26 cellular contexts compared by ENCODE assay signal in genomic region chr20:63525968-63526367, GRCh38. TPM values are rescaled to one million over a fixed set of nuclear protein-coding genes. Genes with fewer than 3 reads are reported as not detected.
DNase-seq lines count a peak whose midpoint lies in the region; ATAC-seq, FAIRE-seq and TF ChIP-seq lines count a peak whose summit lies in the region.
"Had no signal": no experiment of that assay in that cellular context is flagged by ENCODE, and none has a peak within 500 bp of the region (broad histone marks: within the 10 kb centered on the region; RNA-seq: fewer than 3 reads in every experiment).

No MANE protein-coding gene starts in this region.

- no peak for TF ChIP-seq EP300 in SK-N-SH (IDR thresholded peaks at IDR 0.05; ENCODE audit: borderline replicate concordance in 1 of 2, low read depth in 1 of 2, low read length in 1 of 2)
- TF ChIP-seq EP300 in GM12878 (IDR thresholded peaks at IDR 0.05; ENCODE audit: borderline replicate concordance in 1 of 2, control insufficient read depth in 1 of 2, low read depth in 2 of 2, low read length in 2 of 2) = no peak

- TF ChIP-seq POLR2A in HCT116 (IDR thresholded peaks at IDR 0.05; ENCODE audit: borderline replicate concordance, extremely low read depth, insufficient read depth, insufficient read length) = no peak
- TF ChIP-seq POLR2A in GM12878 (IDR thresholded peaks at IDR 0.05; ENCODE audit: low read depth, low read length) = peak; percentile 50; the same call in 1 of the 2 replicates

- peaks cover 13 to 19% of the 10 kb centered on the region in 2 experiments for H3K36me3 ChIP-seq in SK-N-SH (replicated peaks in 1 of 2; ENCODE audit: control insufficient read depth in 1 of 2, insufficient read depth in 2 of 2, low read length in 1 of 2)
- peaks cover 6 to 24% of the 10 kb centered on the region in 2 experiments for H3K36me3 ChIP-seq in HCT116 (ENCODE audit: control insufficient read depth in 1 of 2, insufficient read depth in 2 of 2, low read length in 2 of 2)
- H3K36me3 ChIP-seq in GM12878 (ENCODE audit: control insufficient read depth in 2 of 2, insufficient read depth in 2 of 2, low read length in 1 of 2) = peaks cover 0 to 2% of the 10 kb centered on the region in 2 experiments; a peak in 1 of 4 replicates
- peaks cover 18% of the 10 kb centered on the region for H3K36me3 ChIP-seq in upper lobe of right lung

- no peak overlapping the region for H3K27ac Mint-ChIP-seq in progenitor cell of endocrine pancreas
- H3K27ac Mint-ChIP-seq: activated naive CD4-positive, alpha-beta T cell treated with anti-CD3 and anti-CD28 coated beads, Interleukin-2, amount 50 U/mL, for 24 hours; effector memory CD8-positive, alpha-beta T cell had no signal

- peak; percentile 4 for ATAC-seq in SK-N-SH treated with all-trans-retinoic acid at 6 μM for 48 hours
- peak; percentile 13 for ATAC-seq in HCT116
- ATAC-seq in GM12878 = no peak
- no peak for ATAC-seq in upper lobe of right lung
- ATAC-seq: effector memory CD8-positive, alpha-beta T cell; psoas muscle had no signal

- CTCF ChIA-PET in SK-N-SH (lab: Yijun Ruan, JAX) = interaction anchor here (1.2 kb wide), 1 partner anchor 29 kb away, joined by 4 read pairs; no protein-coding TSS in a partner anchor
- CTCF ChIA-PET in HCT116 (lab: Charles Lee) = no interaction called here
- CTCF ChIA-PET in GM12878 (lab: Yijun Ruan, JAX) = no interaction called here

- H3K27me3 Mint-ChIP-seq in progenitor cell of endocrine pancreas = no peaks in the 10 kb centered on the region
- H3K27me3 Mint-ChIP-seq: activated naive CD4-positive, alpha-beta T cell treated with anti-CD3 and anti-CD28 coated beads, Interleukin-2, amount 50 U/mL, for 24 hours; CD4-positive, alpha-beta memory T cell; effector memory CD8-positive, alpha-beta T cell had no signal

- DNase-seq in SK-N-SH = no peak
- no peak for DNase-seq in HCT116 (ENCODE audit: low read depth, low spot score)
- no peak for DNase-seq in GM12878 (ENCODE audit: low read depth, low spot score)
- peak; percentile 8 for DNase-seq in progenitor cell of endocrine pancreas (ENCODE audit: low spot score, unreplicated experiment)
- DNase-seq in NCI-H1694 treated with DMSO at 0.1 percent for 48 hours (lab: John Stamatoyannopoulos, UW) = no peak
- no peak for DNase-seq in DMS153 (lab: John Stamatoyannopoulos, UW)
- DNase-seq in upper lobe of right lung = no peak
- DNase-seq: CD4-positive, alpha-beta memory T cell; DMS79; effector memory CD8-positive, alpha-beta T cell; GOT3; mesenchymal stem cell; NCI-H1092; NCI-H2107; NCI-H526 treated with DMSO at 0.1 percent for 48 hours; PC-9; psoas muscle had no signal

- no peaks in the 10 kb centered on the region for H3K9me3 Mint-ChIP-seq in progenitor cell of endocrine pancreas (ENCODE audit: low read depth)
- H3K9me3 Mint-ChIP-seq: activated naive CD4-positive, alpha-beta T cell treated with anti-CD3 and anti-CD28 coated beads, Interleukin-2, amount 50 U/mL, for 24 hours; effector memory CD8-positive, alpha-beta T cell; neural crest cell had no signal

- H4K20me1 ChIP-seq in SK-N-SH (ENCODE audit: insufficient read depth) (peaks cover 42% of the 10 kb centered on the region), HCT116 (ENCODE audit: insufficient read depth) (no peaks in the 10 kb centered on the region), GM12878 (ENCODE audit: control insufficient read depth, insufficient read depth) (no peaks in the 10 kb centered on the region)

- in situ Hi-C loops in GM12878 (cut with MboI) = no loop called here

- SMC1A ChIA-PET in GM12878 (lab: Charles Lee; ENCODE audit: uncharacterized antibody, unreplicated experiment) = no interaction called here

- peaks cover 12% of the 10 kb centered on the region for H3K4me1 Mint-ChIP-seq in progenitor cell of endocrine pancreas (ENCODE audit: low read depth)

- RAD21 ChIA-PET in HCT116 (lab: Charles Lee; ENCODE audit: low non-redundant PET in 1 of 2, low total read pairs in 2 of 2, uncharacterized antibody in 2 of 2, unreplicated experiment in 2 of 2) = no interaction called here
- RAD21 ChIA-PET in GM12878 (lab: Charles Lee; ENCODE audit: unreplicated experiment) = no interaction called here

- H3K79me2 ChIP-seq in SK-N-SH (ENCODE audit: insufficient read depth) (peaks cover 22% of the 10 kb centered on the region), HCT116 (ENCODE audit: insufficient read depth, low read length) (peaks cover 20% of the 10 kb centered on the region), GM12878 (ENCODE audit: control insufficient read depth, insufficient read depth, low read length) (peaks cover 7% of the 10 kb centered on the region)

- H3K27ac ChIP-seq in SK-N-SH (ENCODE audit: low read depth in 2 of 2, low read length in 1 of 2) (no peak overlapping the region), HCT116 (ENCODE audit: low read depth, low read length) (no peak overlapping the region), GM12878 (ENCODE audit: control insufficient read depth, insufficient read depth) (no peak overlapping the region), upper lobe of right lung (no peak overlapping the region)
- H3K27ac ChIP-seq: PC-9, psoas muscle had no signal

- POLR2A ChIA-PET in SK-N-SH (lab: Yijun Ruan, JAX) = no interaction called here
- POLR2A ChIA-PET in HCT116 (lab: Charles Lee) = interaction anchor here (0.8 kb wide), 1 partner anchor 29 kb away, joined by 3 read pairs; no protein-coding TSS in a partner anchor
- POLR2A ChIA-PET in GM12878 (lab: Charles Lee) = no interaction called here

- no TSS peak for BruUV-seq in HCT116 (replicated peaks; lab: Mats Ljungman, UMichigan)
- BruUV-seq in GM12878 (replicated peaks; lab: Mats Ljungman, UMichigan) = no TSS peak

- no peak for FAIRE-seq in GM12878 (lab: Jason Lieb, UNC)
- FAIRE-seq: astrocyte, islet of Langerhans had no signal

- H3F3A ChIP-seq in SK-N-SH (replicated peaks; ENCODE audit: insufficient read depth) = peaks cover 41% of the 10 kb centered on the region

- 31% methylated on average over 2 of the region's 2 CpGs for WGBS in SK-N-SH (ENCODE audit: low lambda C conversion rate)
- 4% methylated on average over 2 of the region's 2 CpGs for WGBS in GM12878 (ENCODE audit: insufficient coverage, insufficient replicate concordance, low lambda C conversion rate, missing lambda C conversion rate)

- TF ChIP-seq CTCF in SK-N-SH (IDR thresholded peaks at IDR 0.05) (no peak), HCT116 (IDR thresholded peaks at IDR 0.05 in 2 of 3, conservative IDR thresholded peaks at IDR 0.05 in 1 of 3; ENCODE audit: borderline replicate concordance in 1 of 3, insufficient read depth in 1 of 3, low read depth in 2 of 3, low read length in 2 of 3) (no peak), GM12878 (IDR thresholded peaks at IDR 0.05 in 2 of 3, conservative IDR thresholded peaks at IDR 0.05 in 1 of 3; ENCODE audit: control insufficient read depth in 2 of 3, extremely low read depth in 1 of 3, insufficient read depth in 1 of 3, low read depth in 3 of 3, low read length in 3 of 3) (no peak), progenitor cell of endocrine pancreas (IDR thresholded peaks at IDR 0.05; ENCODE audit: unreplicated experiment) (no peak), upper lobe of right lung (IDR thresholded peaks at IDR 0.05) (no peak)

- H3K27me3 ChIP-seq in SK-N-SH (ENCODE audit: insufficient read depth) (no peaks in the 10 kb centered on the region), HCT116 (ENCODE audit: insufficient read depth, low read length) (no peaks in the 10 kb centered on the region), GM12878 (replicated peaks in 1 of 2; ENCODE audit: control insufficient read depth in 2 of 2, insufficient read depth in 2 of 2, low read length in 1 of 2) (no peaks in the 10 kb centered on the region; a peak in 1 of 4 replicates), upper lobe of right lung (no peaks in the 10 kb centered on the region)

- H3K9me3 ChIP-seq in SK-N-SH (no peaks in the 10 kb centered on the region), HCT116 (ENCODE audit: control insufficient read depth in 1 of 2, insufficient read depth in 1 of 2, low read depth in 1 of 2, low read length in 2 of 2) (peaks cover 5 to 7% of the 10 kb centered on the region in 2 experiments; a peak in 2 of 4 replicates), GM12878 (replicated peaks; ENCODE audit: control insufficient read depth, insufficient read depth, low read length) (peaks cover 4% of the 10 kb centered on the region; the same call in 2 of the 3 replicates), upper lobe of right lung (no peaks in the 10 kb centered on the region)
- H3K9me3 ChIP-seq: psoas muscle had no signal

- H3K4me2 ChIP-seq in SK-N-SH (no peak overlapping the region), HCT116 (ENCODE audit: low read length) (no peak overlapping the region), GM12878 (ENCODE audit: control insufficient read depth, insufficient read depth) (no peak overlapping the region)
- H3K4me2 ChIP-seq: PC-9, smooth muscle cell had no signal

- TF ChIP-seq RAD21 in SK-N-SH (IDR thresholded peaks at IDR 0.05; ENCODE audit: low read length) = no peak
- no peak for TF ChIP-seq RAD21 in HCT116 (IDR thresholded peaks at IDR 0.05; ENCODE audit: low read depth)
- no peak for TF ChIP-seq RAD21 in GM12878 (IDR thresholded peaks at IDR 0.05; ENCODE audit: insufficient read depth, low read depth, low read length)

- H3K4me3 Mint-ChIP-seq in progenitor cell of endocrine pancreas (ENCODE audit: low read depth) = no peak overlapping the region
- H3K4me3 Mint-ChIP-seq: activated naive CD4-positive, alpha-beta T cell treated with anti-CD3 and anti-CD28 coated beads, Interleukin-2, amount 50 U/mL, for 24 hours; CD4-positive, alpha-beta memory T cell; effector memory CD8-positive, alpha-beta T cell had no signal

- H3K4me3 ChIP-seq in SK-N-SH (ENCODE audit: low read depth in 2 of 2, low read length in 1 of 2) (no peak overlapping the region), HCT116 (replicated peaks in 1 of 2; ENCODE audit: low read depth in 1 of 2, low read length in 2 of 2) (no peak overlapping the region), GM12878 (no peak overlapping the region), upper lobe of right lung (no peak overlapping the region)
- H3K4me3 ChIP-seq: PC-9, psoas muscle, smooth muscle cell had no signal

- no peak overlapping the region for H3K9ac ChIP-seq in SK-N-SH
- no peak overlapping the region for H3K9ac ChIP-seq in HCT116 (ENCODE audit: low read length)
- H3K9ac ChIP-seq in GM12878 (ENCODE audit: control insufficient read depth, insufficient read depth, low read length) = no peak overlapping the region

- peaks cover 15% of the 10 kb centered on the region for H3K36me3 Mint-ChIP-seq in progenitor cell of endocrine pancreas (ENCODE audit: insufficient read depth)

- no peaks in the 10 kb centered on the region for H3K9me2 ChIP-seq in SK-N-SH
- H3K9me2 ChIP-seq in HCT116 (ENCODE audit: insufficient read depth) = no peaks in the 10 kb centered on the region

- H2AFZ ChIP-seq in SK-N-SH (ENCODE audit: low read depth) = no peak overlapping the region
- no peak overlapping the region for H2AFZ ChIP-seq in HCT116 (ENCODE audit: low read depth, low read length, poor library complexity, severe bottlenecking)
- H2AFZ ChIP-seq in GM12878 (ENCODE audit: control insufficient read depth, low read depth, low read length) = no peak overlapping the region
- H2AFZ ChIP-seq: PC-9 had no signal

- intact Hi-C loops in HCT116 (cut with micrococcal nuclease) (no loop called here), GM12878 (cut with micrococcal nuclease; ENCODE audit: unreplicated experiment) (no loop called here), upper lobe of right lung (cut with DNase I) (no loop called here)

- H3K4me1 ChIP-seq in SK-N-SH (ENCODE audit: control insufficient read depth in 1 of 2, insufficient read depth in 2 of 2, low read depth in 1 of 2, low read length in 1 of 2) (peaks cover 4 to 13% of the 10 kb centered on the region in 2 experiments; a peak in 3 of 4 replicates), HCT116 (ENCODE audit: control insufficient read depth in 1 of 2, insufficient read depth in 2 of 2, low read length in 2 of 2) (peaks cover 8 to 33% of the 10 kb centered on the region in 2 experiments; a peak in 3 of 4 replicates), GM12878 (ENCODE audit: control insufficient read depth, insufficient read depth, low read length) (peaks cover 14% of the 10 kb centered on the region), upper lobe of right lung (peaks cover 16% of the 10 kb centered on the region)

RNA-seq across cellular contexts. Expression of gene PPDPF, which starts 5.4 kb away (rescaled TPM):
- polyA plus RNA-seq in SK-N-SH (2012; rRNA removed) = 20.0 and 71.4 TPM in 2 replicates
- polyA plus RNA-seq in SK-N-SH (2012; cell fraction: cytosol; rRNA removed) = 45.7 and 81.9 TPM in 2 replicates
- 48.9 and 78.6 TPM in 2 replicates for polyA plus RNA-seq in SK-N-SH (2012; cell fraction: nucleus; rRNA removed)
- 346 TPM for total RNA-seq in HCT116 (2021; ENCODE audit: unreplicated experiment)
- 308 and 356 TPM in 2 replicates for polyA plus RNA-seq in HCT116 (2012)
- 19.4 and 22.6 TPM in 2 replicates for total RNA-seq in GM12878 (2013; cell fraction: nucleolus; rRNA removed)
- total RNA-seq in GM12878 (2014; rRNA removed) = 36.8 and 47.6 TPM in 2 replicates
- 3.2 and 5.1 TPM in 2 replicates for total RNA-seq in GM12878 (2014; rRNA removed; fragmentation: Illumina TruSeq; extraction: Trizol)
- total RNA-seq in GM12878 (2021) = 154 TPM in 2 replicates
- 9.0 TPM for polyA plus RNA-seq in GM12878 (2011; ENCODE audit: low read depth)
- polyA plus RNA-seq in GM12878 (2011; rRNA removed) = 0.72 and 1.5 TPM in 2 replicates
- 6.2 and 8.5 TPM in 2 replicates for polyA plus RNA-seq in GM12878 (2011; cell fraction: cytosol; rRNA removed)
- 12.2 and 16.6 TPM in 2 replicates for polyA plus RNA-seq in GM12878 (2011; cell fraction: nucleus; rRNA removed)
- polyA plus RNA-seq in GM12878 (2012) = 103 and 151 TPM in 2 replicates
- 5.2 TPM in 1 of 2 replicates, not detected in the other for polyA plus RNA-seq in GM12878 (2014; fragmentation: Illumina TruSeq; extraction: Trizol)
- 1 to 10 TPM in 1 of 2 experiments, under 1 TPM in 1; 0.32 to 2.8 TPM for polyA plus RNA-seq in GM12878 (2014; fragmentation: Nextera tagmentation; extraction: Ambion mirVana)
- polyA plus RNA-seq in GM12878 (2014; rRNA removed) = 77.6 and 87.7 TPM in 2 replicates
- 10 to 100 TPM; 40.3 to 42.9 TPM for polyA plus RNA-seq in GM12878 (2016; fragmentation: Nextera tagmentation; extraction: Ambion mirVana)
- polyA minus RNA-seq in GM12878 (2011; rRNA and poly(A)+ RNA removed) = 0.95 and 4.6 TPM in 2 replicates
- 33.7 and 62.3 TPM in 2 replicates for polyA minus RNA-seq in GM12878 (2011; cell fraction: cytosol; rRNA and poly(A)+ RNA removed)
- 11.4 and 14.4 TPM in 2 replicates for polyA minus RNA-seq in GM12878 (2011; cell fraction: nucleus; rRNA and poly(A)+ RNA removed)
- 340 and 374 TPM in 2 replicates for total RNA-seq in progenitor cell of endocrine pancreas
- total RNA-seq in upper lobe of right lung = 355 TPM

RNA-seq across cellular contexts. Expression of gene PTK6, which starts 11.2 kb away (rescaled TPM):
- polyA plus RNA-seq in SK-N-SH (2012; rRNA removed) (0.07 and 0.13 TPM in 2 replicates), GM12878 (2011; rRNA removed) (0.20 and 0.32 TPM in 2 replicates), GM12878 (2014; fragmentation: Illumina TruSeq; extraction: Trizol) (0.04 TPM in 1 of 2 replicates, not detected in the other), GM12878 (2014; fragmentation: Nextera tagmentation; extraction: Ambion mirVana) (under 1 TPM in 1 of 2 experiments, not detected in 1; 0.02 TPM), GM12878 (2014; rRNA removed) (0.14 and 0.28 TPM in 2 replicates), GM12878 (2016; fragmentation: Nextera tagmentation; extraction: Ambion mirVana) (under 1 TPM in 1 of 2 experiments, not detected in 1; 0.08 TPM)
- polyA plus RNA-seq in SK-N-SH (2012; cell fraction: cytosol; rRNA removed) = 0.06 and 0.16 TPM in 2 replicates
- 0.26 and 0.27 TPM in 2 replicates for polyA plus RNA-seq in SK-N-SH (2012; cell fraction: nucleus; rRNA removed)
- total RNA-seq in HCT116 (2021; ENCODE audit: unreplicated experiment) (6.7 TPM), GM12878 (2014; rRNA removed) (not detected in 2 replicates), GM12878 (2014; rRNA removed; fragmentation: Illumina TruSeq; extraction: Trizol) (0.09 TPM in 1 of 2 replicates, not detected in the other), GM12878 (2021) (0.21 and 0.24 TPM in 2 replicates), progenitor cell of endocrine pancreas (0.29 and 0.31 TPM in 2 replicates), upper lobe of right lung (4.9 TPM)
- polyA plus RNA-seq in HCT116 (2012) = 7.2 and 8.0 TPM in 2 replicates
- 0.23 and 0.39 TPM in 2 replicates for total RNA-seq in GM12878 (2013; cell fraction: nucleolus; rRNA removed)
- 0.22 TPM for polyA plus RNA-seq in GM12878 (2011; ENCODE audit: low read depth)
- polyA plus RNA-seq in GM12878 (2011; cell fraction: cytosol; rRNA removed) = 0.34 and 0.37 TPM in 2 replicates
- polyA plus RNA-seq in GM12878 (2011; cell fraction: nucleus; rRNA removed) = 0.86 and 1.2 TPM in 2 replicates
- 0.32 and 0.45 TPM in 2 replicates for polyA plus RNA-seq in GM12878 (2012)
- polyA minus RNA-seq in GM12878 (2011; rRNA and poly(A)+ RNA removed) = 0.22 and 0.36 TPM in 2 replicates
- polyA minus RNA-seq in GM12878 (2011; cell fraction: cytosol; rRNA and poly(A)+ RNA removed) = 0.52 TPM in 1 of 2 replicates, not detected in the other
- 0.19 and 0.24 TPM in 2 replicates for polyA minus RNA-seq in GM12878 (2011; cell fraction: nucleus; rRNA and poly(A)+ RNA removed)
- total RNA-seq: CD4-positive, alpha-beta memory T cell; cerebellum; neural crest cell; smooth muscle cell; temporal lobe had no signal

RNA-seq across cellular contexts. Expression of gene SRMS, which starts 21.6 kb away (rescaled TPM):
- polyA plus RNA-seq in SK-N-SH (2012; rRNA removed) (not detected in 2 replicates), GM12878 (2011; rRNA removed) (0.07 TPM in 1 of 2 replicates, not detected in the other), GM12878 (2014; fragmentation: Illumina TruSeq; extraction: Trizol) (not detected in 2 replicates), GM12878 (2014; fragmentation: Nextera tagmentation; extraction: Ambion mirVana) (not detected), GM12878 (2014; rRNA removed) (0.14 TPM in 1 of 2 replicates, not detected in the other), GM12878 (2016; fragmentation: Nextera tagmentation; extraction: Ambion mirVana) (not detected)
- not detected in 2 replicates for polyA plus RNA-seq in SK-N-SH (2012; cell fraction: cytosol; rRNA removed)
- polyA plus RNA-seq in SK-N-SH (2012; cell fraction: nucleus; rRNA removed) = 0.05 TPM in 1 of 2 replicates, not detected in the other
- total RNA-seq in HCT116 (2021; ENCODE audit: unreplicated experiment) (3.2 TPM), GM12878 (2014; rRNA removed) (not detected in 2 replicates), GM12878 (2014; rRNA removed; fragmentation: Illumina TruSeq; extraction: Trizol) (not detected in 2 replicates), GM12878 (2021) (not detected in 2 replicates), progenitor cell of endocrine pancreas (not detected in 2 replicates), upper lobe of right lung (not detected)
- 1.8 and 2.5 TPM in 2 replicates for polyA plus RNA-seq in HCT116 (2012)
- total RNA-seq in GM12878 (2013; cell fraction: nucleolus; rRNA removed) = not detected in 2 replicates
- not detected for polyA plus RNA-seq in GM12878 (2011; ENCODE audit: low read depth)
- polyA plus RNA-seq in GM12878 (2011; cell fraction: cytosol; rRNA removed) = 0.07 and 0.15 TPM in 2 replicates
- 0.31 and 0.34 TPM in 2 replicates for polyA plus RNA-seq in GM12878 (2011; cell fraction: nucleus; rRNA removed)
- not detected in 2 replicates for polyA plus RNA-seq in GM12878 (2012)
- not detected in 2 replicates for polyA minus RNA-seq in GM12878 (2011; rRNA and poly(A)+ RNA removed)
- not detected in 2 replicates for polyA minus RNA-seq in GM12878 (2011; cell fraction: cytosol; rRNA and poly(A)+ RNA removed)
- not detected in 2 replicates for polyA minus RNA-seq in GM12878 (2011; cell fraction: nucleus; rRNA and poly(A)+ RNA removed)
- total RNA-seq: A172; CD4-positive, alpha-beta memory T cell; cerebellum; neural crest cell; psoas muscle; smooth muscle cell; temporal lobe had no signal
- polyA plus RNA-seq: CD4-positive, alpha-beta memory T cell; psoas muscle; smooth muscle cell had no signal

RNA-seq across cellular contexts. Expression of gene EEF1A2, which starts 27.1 kb away (rescaled TPM):
- polyA plus RNA-seq in SK-N-SH (2012; rRNA removed) (9.2 and 16.5 TPM in 2 replicates), GM12878 (2011; rRNA removed) (not detected in 2 replicates), GM12878 (2014; fragmentation: Illumina TruSeq; extraction: Trizol) (not detected in 2 replicates), GM12878 (2014; fragmentation: Nextera tagmentation; extraction: Ambion mirVana) (not detected), GM12878 (2014; rRNA removed) (not detected in 2 replicates), GM12878 (2016; fragmentation: Nextera tagmentation; extraction: Ambion mirVana) (not detected)
- 14.3 and 20.1 TPM in 2 replicates for polyA plus RNA-seq in SK-N-SH (2012; cell fraction: cytosol; rRNA removed)
- polyA plus RNA-seq in SK-N-SH (2012; cell fraction: nucleus; rRNA removed) = 21.6 and 29.5 TPM in 2 replicates
- total RNA-seq in HCT116 (2021; ENCODE audit: unreplicated experiment) (454 TPM), GM12878 (2014; rRNA removed) (not detected in 2 replicates), GM12878 (2014; rRNA removed; fragmentation: Illumina TruSeq; extraction: Trizol) (not detected in 2 replicates), GM12878 (2021) (0.56 and 0.74 TPM in 2 replicates), progenitor cell of endocrine pancreas (11.0 and 11.8 TPM in 2 replicates), upper lobe of right lung (0.67 TPM)
- 682 and 834 TPM in 2 replicates for polyA plus RNA-seq in HCT116 (2012)
- not detected in 2 replicates for total RNA-seq in GM12878 (2013; cell fraction: nucleolus; rRNA removed)
- not detected for polyA plus RNA-seq in GM12878 (2011; ENCODE audit: low read depth)
- 0.04 TPM in 1 of 2 replicates, not detected in the other for polyA plus RNA-seq in GM12878 (2011; cell fraction: cytosol; rRNA removed)
- polyA plus RNA-seq in GM12878 (2011; cell fraction: nucleus; rRNA removed) = 0.13 TPM in 1 of 2 replicates, not detected in the other
- polyA plus RNA-seq in GM12878 (2012) = 0.50 and 0.77 TPM in 2 replicates
- polyA minus RNA-seq in GM12878 (2011; rRNA and poly(A)+ RNA removed) = not detected in 2 replicates
- polyA minus RNA-seq in GM12878 (2011; cell fraction: cytosol; rRNA and poly(A)+ RNA removed) = not detected in 2 replicates
- not detected in 2 replicates for polyA minus RNA-seq in GM12878 (2011; cell fraction: nucleus; rRNA and poly(A)+ RNA removed)
- polyA plus RNA-seq: CD4-positive, alpha-beta memory T cell had no signal

RNA-seq across cellular contexts. Expression of gene FNDC11, which starts 28.0 kb away (rescaled TPM):
- polyA plus RNA-seq in SK-N-SH (2012; rRNA removed) (4.5 and 5.5 TPM in 2 replicates), GM12878 (2011; rRNA removed) (0.26 and 0.31 TPM in 2 replicates), GM12878 (2014; fragmentation: Illumina TruSeq; extraction: Trizol) (0.09 TPM in 1 of 2 replicates, not detected in the other), GM12878 (2014; fragmentation: Nextera tagmentation; extraction: Ambion mirVana) (not detected), GM12878 (2014; rRNA removed) (0.37 and 1.0 TPM in 2 replicates), GM12878 (2016; fragmentation: Nextera tagmentation; extraction: Ambion mirVana) (under 1 TPM; 0.24 to 0.37 TPM)
- 2.0 and 3.3 TPM in 2 replicates for polyA plus RNA-seq in SK-N-SH (2012; cell fraction: cytosol; rRNA removed)
- polyA plus RNA-seq in SK-N-SH (2012; cell fraction: nucleus; rRNA removed) = 13.7 and 16.2 TPM in 2 replicates
- total RNA-seq in HCT116 (2021; ENCODE audit: unreplicated experiment) (5.5 TPM), GM12878 (2014; rRNA removed) (0.40 and 0.54 TPM in 2 replicates), GM12878 (2014; rRNA removed; fragmentation: Illumina TruSeq; extraction: Trizol) (0.09 TPM in 1 of 2 replicates, not detected in the other), GM12878 (2021) (0.72 and 0.77 TPM in 2 replicates), progenitor cell of endocrine pancreas (1.9 and 2.6 TPM in 2 replicates), upper lobe of right lung (0.32 TPM)
- 3.1 TPM in 2 replicates for polyA plus RNA-seq in HCT116 (2012)
- 0.81 and 1.9 TPM in 2 replicates for total RNA-seq in GM12878 (2013; cell fraction: nucleolus; rRNA removed)
- polyA plus RNA-seq in GM12878 (2011; ENCODE audit: low read depth) = not detected
- polyA plus RNA-seq in GM12878 (2011; cell fraction: cytosol; rRNA removed) = 0.93 and 1.2 TPM in 2 replicates
- polyA plus RNA-seq in GM12878 (2011; cell fraction: nucleus; rRNA removed) = 5.7 and 6.0 TPM in 2 replicates
- polyA plus RNA-seq in GM12878 (2012) = 0.24 and 0.52 TPM in 2 replicates
- polyA minus RNA-seq in GM12878 (2011; rRNA and poly(A)+ RNA removed) = 0.37 and 0.62 TPM in 2 replicates
- 0.80 TPM in 1 of 2 replicates, not detected in the other for polyA minus RNA-seq in GM12878 (2011; cell fraction: cytosol; rRNA and poly(A)+ RNA removed)
- 1.2 and 1.5 TPM in 2 replicates for polyA minus RNA-seq in GM12878 (2011; cell fraction: nucleus; rRNA and poly(A)+ RNA removed)

Comparison
In these comparisons a context has a peak if more than half of its experiments do, and no peak if none do; other contexts are left out.
1. ATAC-seq: peak in SK-N-SH treated with all-trans-retinoic acid at 6 μM for 48 hours (single experiment) and HCT116 (single experiment); none in GM12878 (single experiment) and upper lobe of right lung (single experiment).